27 cellular contexts compared by ENCODE assay signal in the genomic region with DNA sequence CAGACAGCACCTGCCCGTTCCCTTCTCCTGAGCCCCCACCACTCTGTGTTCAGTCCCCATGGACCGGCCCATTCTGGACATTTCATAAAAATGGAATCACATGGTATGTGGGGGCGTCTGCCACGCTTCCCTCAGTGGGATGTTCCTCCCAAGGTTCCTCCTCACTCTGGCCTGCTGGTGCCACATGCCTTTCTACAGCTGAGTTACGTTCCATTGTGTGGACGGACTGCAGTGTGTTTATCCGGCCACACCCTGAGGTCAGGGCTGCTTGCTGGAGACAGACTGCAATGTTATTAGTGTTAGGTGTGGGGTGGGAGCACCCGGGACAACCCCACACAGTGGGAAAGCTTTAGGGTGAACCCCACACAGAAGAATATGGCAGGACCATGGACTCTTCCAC. TPM values are rescaled to one million over a fixed set of nuclear protein-coding genes. Genes with fewer than 3 reads are reported as not detected.
A peak's percentile ranks its signal among the peaks of the same experiment; 100 is the strongest.
DNase-seq lines count a peak whose midpoint lies in the region; ATAC-seq and TF ChIP-seq lines count a peak whose summit lies in the region.
"Had no signal": no experiment of that assay in that cellular context is flagged by ENCODE, and none has a peak within 500 bp of the region (broad histone marks: within the 10 kb centered on the region; RNA-seq: fewer than 3 reads in every experiment).

No MANE protein-coding gene starts in this region.

- ATAC-seq in upper lobe of left lung (ENCODE audit: low FRiP score in 2 of 2) (peak; percentile 35 to 52), HG03097 (IDR thresholded peaks at IDR 0.05; ENCODE audit: low FRiP score, unreplicated experiment) (no peak), GM18909 (IDR thresholded peaks at IDR 0.05; ENCODE audit: poor library complexity, unreplicated experiment) (no peak)
- ATAC-seq: left lobe of liver, T-helper 17 cell had no signal

- peaks cover 22% of the 10 kb centered on the region for H3K36me3 Mint-ChIP-seq in glutamatergic neuron (ENCODE audit: unreplicated experiment)

- H3K4me3 Mint-ChIP-seq in glutamatergic neuron (ENCODE audit: unreplicated experiment), result peak overlapping the region; percentile 26
- H3K4me3 Mint-ChIP-seq: activated T-cell treated with anti-CD3 and anti-CD28 coated beads, Interleukin-2, amount 50 U/mL, for 24 hours; neural crest cell; stimulated activated naive CD8-positive, alpha-beta T cell treated with anti-CD3 and anti-CD28 coated beads, Interleukin-15, Interleukin-2, amounts not matched to agents 100 ng/mL and 50 ng/mL, for 24 hours; T-helper 17 cell had no signal

- no peak overlapping the region for H2AFZ ChIP-seq in GM23248

- H3K36me3 ChIP-seq in GM23248 (ENCODE audit: low read depth), result no peaks in the 10 kb centered on the region
- no peaks in the 10 kb centered on the region for H3K36me3 ChIP-seq in brain microvascular endothelial cell (replicated peaks)
- no peaks in the 10 kb centered on the region for H3K36me3 ChIP-seq in upper lobe of left lung
- H3K36me3 ChIP-seq: cardiac muscle cell, heart right ventricle, sigmoid colon had no signal

- H3K27ac ChIP-seq in GM23248 (no peak overlapping the region), brain microvascular endothelial cell (no peak overlapping the region), upper lobe of left lung (peak overlapping the region in 1 of 4 donors; percentile 23)
- H3K27ac ChIP-seq: cardiac muscle cell, heart right ventricle, sigmoid colon, SK-N-MC had no signal

- H3F3A ChIP-seq in GM23248 (ENCODE audit: insufficient read depth), result no peaks in the 10 kb centered on the region

- TF ChIP-seq CTCF in brain microvascular endothelial cell (IDR thresholded peaks at IDR 0.05; ENCODE audit: low read depth, low read length, missing control alignments), result no peak
- TF ChIP-seq CTCF in glutamatergic neuron (IDR thresholded peaks at IDR 0.05; ENCODE audit: partially characterized antibody, unreplicated experiment), result no peak
- TF ChIP-seq CTCF in upper lobe of left lung (IDR thresholded peaks at IDR 0.05), result no peak

- 0 out of 2 replicates have a peak, but pooled peaks cover 5% of the 10 kb centered on the region for H3K27me3 ChIP-seq in GM23248 (replicated peaks; ENCODE audit: insufficient read depth)
- H3K27me3 ChIP-seq in brain microvascular endothelial cell (replicated peaks), result no peaks in the 10 kb centered on the region
- no peaks in the 10 kb centered on the region for H3K27me3 ChIP-seq in upper lobe of left lung
- H3K27me3 ChIP-seq: cardiac muscle cell had no signal

- H4K20me1 ChIP-seq in GM23248 (ENCODE audit: insufficient read depth), result no peaks in the 10 kb centered on the region

- 57 to 62% methylated on average over 8 of the region's 8 CpGs for WGBS in GM23248 (ENCODE audit: low coverage in 1 of 2, low lambda C conversion rate in 2 of 2, missing lambda C conversion rate in 2 of 2), 2 experiments
- WGBS in upper lobe of left lung, 2 donors, result 66 to 75% methylated on average over 6 to 8 of the region's 8 CpGs

- no peaks in the 10 kb centered on the region for H3K9me3 ChIP-seq in GM23248 (ENCODE audit: low read depth)
- H3K9me3 ChIP-seq in upper lobe of left lung, result peaks cover 0 to 4% (median 0%) of the 10 kb centered on the region in 4 donors

- H3K4me1 ChIP-seq in GM23248 (ENCODE audit: insufficient read depth) (no peaks in the 10 kb centered on the region), upper lobe of left lung (peaks cover 0 to 13% (median 5%) of the 10 kb centered on the region in 4 donors)
- H3K4me1 ChIP-seq: heart right ventricle, sigmoid colon had no signal

- H3K79me2 ChIP-seq in GM23248 (ENCODE audit: insufficient read depth), result no peaks in the 10 kb centered on the region

- peaks cover 11% of the 10 kb centered on the region for H3K4me1 Mint-ChIP-seq in glutamatergic neuron (ENCODE audit: low read depth, unreplicated experiment)
- H3K4me1 Mint-ChIP-seq: neural crest cell, T-helper 17 cell had no signal

- in situ Hi-C loops in GM23248 (cut with MboI), result no loop called here
- in situ Hi-C loops in brain microvascular endothelial cell (cut with HindIII; ENCODE audit: low pct_ligation_motif_present, low sequenced_read_pairs), result no loop called here

- H3K9me3 Mint-ChIP-seq in glutamatergic neuron (ENCODE audit: unreplicated experiment), result peaks cover 16% of the 10 kb centered on the region
- H3K9me3 Mint-ChIP-seq: activated T-cell treated with anti-CD3 and anti-CD28 coated beads, Interleukin-2, amount 50 U/mL, for 24 hours; stimulated activated naive CD8-positive, alpha-beta T cell treated with anti-CD3 and anti-CD28 coated beads, Interleukin-15, Interleukin-2, amounts not matched to agents 100 ng/mL and 50 ng/mL, for 24 hours had no signal

- H3K27me3 Mint-ChIP-seq in glutamatergic neuron (ENCODE audit: unreplicated experiment), result peaks cover 10% of the 10 kb centered on the region

- no peaks in the 10 kb centered on the region for H3K9me2 ChIP-seq in GM23248 (ENCODE audit: insufficient read depth)

- H3K9ac ChIP-seq in GM23248, result no peak overlapping the region

- no peak for TF ChIP-seq EP300 in upper lobe of left lung (IDR thresholded peaks at IDR 0.05)

- no peak for TF ChIP-seq POLR2A in upper lobe of left lung (IDR thresholded peaks at IDR 0.05)

- H3K4me2 ChIP-seq in GM23248 (ENCODE audit: unreplicated experiment), result no peak overlapping the region

- H3K27ac Mint-ChIP-seq in glutamatergic neuron (ENCODE audit: unreplicated experiment), result peak overlapping the region; percentile 93
- H3K27ac Mint-ChIP-seq: activated T-cell treated with anti-CD3 and anti-CD28 coated beads, Interleukin-2, amount 50 U/mL, for 24 hours; stimulated activated naive CD8-positive, alpha-beta T cell treated with anti-CD3 and anti-CD28 coated beads, Interleukin-15, Interleukin-2, amounts not matched to agents 100 ng/mL and 50 ng/mL, for 24 hours; T-helper 17 cell had no signal

- no peak overlapping the region for H3K4me3 ChIP-seq in GM23248
- no peak overlapping the region for H3K4me3 ChIP-seq in brain microvascular endothelial cell (ENCODE audit: low read depth, low read length)
- no peak overlapping the region for H3K4me3 ChIP-seq in upper lobe of left lung
- H3K4me3 ChIP-seq: cardiac muscle cell, heart right ventricle, sigmoid colon, SK-N-MC had no signal

- DNase-seq in GM23248, result peak; percentile 27
- DNase-seq in brain microvascular endothelial cell, result peak; percentile 6
- DNase-seq in glutamatergic neuron, result no peak
- no peak for DNase-seq in upper lobe of left lung
- no peak for DNase-seq in AML-193 (lab: John Stamatoyannopoulos, UW)
- DNase-seq: activated CD8-positive, alpha-beta memory T cell treated with anti-CD3 and anti-CD28 coated beads for 24 hours; activated gamma-delta T cell treated with Interleukin-2 at 50 U/mL for 16 hours; activated T-cell treated with anti-CD3 and anti-CD28 coated beads, Interleukin-2, amount 50 U/mL, for 24 hours; amniotic stem cell; heart right ventricle; midbrain; MV-4-11; NCI-H1694 treated with DMSO at 0.1 percent for 48 hours; NCI-H69; sigmoid colon; stimulated activated CD4-positive, alpha-beta T cell treated with anti-CD3 and anti-CD28 coated beads, Interleukin-15, amount 100 ng/mL, for 24 hours; T-helper 17 cell had no signal

RNA-seq across cellular contexts. Expression of a gene that starts 5.9 kb away (rescaled TPM):
- 1.6 and 4.0 TPM in 2 replicates for total RNA-seq in GM23248 (2014; rRNA removed; shearing (Covaris generic))
- 0.18 and 0.25 TPM in 2 replicates for polyA plus RNA-seq in GM23248 (2016; fragmentation: Nextera tagmentation; extraction: Ambion mirVana)
- 27.0 TPM for total RNA-seq in glutamatergic neuron (ENCODE audit: unreplicated experiment)
- total RNA-seq in upper lobe of left lung, result 100 to 1,000 TPM in 3 of 6 donors, 10 to 100 TPM in 3; 39.2 to 144 (median 92.2) TPM

RNA-seq across cellular contexts. Expression of a gene that starts 6.6 kb away (rescaled TPM):
- not detected in 2 replicates for total RNA-seq in GM23248 (2014; rRNA removed; shearing (Covaris generic))
- not detected in 2 replicates for polyA plus RNA-seq in GM23248 (2016; fragmentation: Nextera tagmentation; extraction: Ambion mirVana)
- total RNA-seq in glutamatergic neuron (ENCODE audit: unreplicated experiment) (0.29 TPM), upper lobe of left lung (not detected)
- total RNA-seq: fibroblast of lung, H1, heart right ventricle, HT-29, left lobe of liver, neural crest cell, sigmoid colon, T-helper 17 cell had no signal
- polyA plus RNA-seq: fibroblast of lung, heart right ventricle, sigmoid colon had no signal

RNA-seq across cellular contexts. Expression of a gene that starts 50.8 kb away (rescaled TPM):
- 8.0 and 14.2 TPM in 2 replicates for total RNA-seq in GM23248 (2014; rRNA removed; shearing (Covaris generic))
- polyA plus RNA-seq in GM23248 (2016; fragmentation: Nextera tagmentation; extraction: Ambion mirVana), result 5.6 and 6.1 TPM in 2 replicates
- total RNA-seq in glutamatergic neuron (ENCODE audit: unreplicated experiment) (35.1 TPM), upper lobe of left lung (10 to 100 TPM in 4 of 6 donors, 1 to 10 TPM in 2; 5.3 to 55.5 (median 12.6) TPM)

Comparison
In these comparisons a context has a peak if more than half of its experiments do, and no peak if none do; other contexts are left out.
1. DNase-seq: peak in GM23248 (single experiment) and brain microvascular endothelial cell (single experiment); none in glutamatergic neuron (single experiment), upper lobe of left lung (0 of 2) and AML-193 (0 of 2).
2. ATAC-seq: peak in upper lobe of left lung (2 of 2); none in HG03097 (single experiment) and GM18909 (single experiment).